ENCODE assay signal across 21 cellular contexts in the genomic region with DNA sequence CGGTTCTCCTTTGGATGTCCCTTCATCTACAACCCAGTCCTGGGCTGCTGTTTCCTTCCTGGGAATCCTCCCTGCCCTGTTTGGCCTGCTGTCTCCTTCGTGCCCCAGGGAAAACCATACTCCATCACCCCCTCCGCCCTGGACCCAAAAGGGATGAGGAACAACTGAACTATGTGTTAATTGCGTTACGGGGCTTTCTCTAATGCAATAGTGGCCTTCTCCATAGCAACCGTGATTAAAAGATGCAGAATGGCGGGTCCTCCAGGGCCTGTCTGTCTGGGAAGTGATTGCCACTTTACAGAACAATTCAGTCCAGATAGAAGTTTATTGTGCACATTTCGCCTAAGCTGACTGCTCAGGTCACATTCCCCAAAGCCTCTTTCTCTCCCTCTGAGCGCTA.
DNase-seq lines count a peak whose midpoint lies in the region; ATAC-seq and TF ChIP-seq lines count a peak whose summit lies in the region.
"Had no signal": no experiment of that assay in that cellular context is flagged by ENCODE, and none has a peak within 500 bp of the region (broad histone marks: within the 10 kb centered on the region; RNA-seq: fewer than 3 reads in every experiment).

No MANE protein-coding gene starts in this region.

- peak overlapping the region; percentile 64 for H3K27ac Mint-ChIP-seq in dendritic cell treated with granulocyte-macrophage colony-stimulating factor and Interleukin-4, amounts not matched to agents 40 ng/mL and 50 ng/mL, for 4 days
- no peak overlapping the region for H3K27ac Mint-ChIP-seq in CD8-positive, alpha-beta T cell
- H3K27ac Mint-ChIP-seq: activated naive CD8-positive, alpha-beta T cell; CD8-positive, alpha-beta memory T cell; stimulated activated naive B cell treated with anti-CD40 and anti-IgM and Interleukin-4, amounts not matched to agents 10 μg/mL and 1 μg/mL and 100 μg/mL, for 72 hours had no signal

- H3K36me3 Mint-ChIP-seq in dendritic cell treated with granulocyte-macrophage colony-stimulating factor and Interleukin-4, amounts not matched to agents 40 ng/mL and 50 ng/mL, for 4 days (ENCODE audit: low read depth) = no peaks in the 10 kb centered on the region
- no peaks in the 10 kb centered on the region for H3K36me3 Mint-ChIP-seq in CD8-positive, alpha-beta T cell
- H3K36me3 Mint-ChIP-seq: activated naive CD8-positive, alpha-beta T cell; CD8-positive, alpha-beta memory T cell; stimulated activated naive B cell treated with anti-CD40 and anti-IgM and Interleukin-4, amounts not matched to agents 10 μg/mL and 1 μg/mL and 100 μg/mL, for 72 hours had no signal

- POLR2A ChIA-PET in CD8-positive, alpha-beta T cell (lab: Charles Lee) = no interaction called here

- H3K36me3 ChIP-seq in iPS-15b (ENCODE audit: control insufficient read depth, insufficient read depth, low read length) = no peaks in the 10 kb centered on the region
- no peaks in the 10 kb centered on the region for H3K36me3 ChIP-seq in CD8-positive, alpha-beta T cell (ENCODE audit: insufficient read depth, low read length)
- H3K36me3 ChIP-seq: gastrocnemius medialis, upper lobe of right lung had no signal

- CTCF ChIA-PET in CD8-positive, alpha-beta T cell (lab: Charles Lee) = no interaction called here

- H3K9me3 ChIP-seq in iPS-15b (ENCODE audit: control insufficient read depth, insufficient read depth, low read length) = no peaks in the 10 kb centered on the region
- no peaks in the 10 kb centered on the region for H3K9me3 ChIP-seq in CD8-positive, alpha-beta T cell (ENCODE audit: low read length)
- H3K9me3 ChIP-seq: gastrocnemius medialis had no signal

- no peak overlapping the region for H3K27ac ChIP-seq in CD8-positive, alpha-beta T cell (ENCODE audit: low read depth, low read length)
- H3K27ac ChIP-seq: gastrocnemius medialis, RWPE1, upper lobe of right lung had no signal

- H3K9ac ChIP-seq in iPS-15b (ENCODE audit: low read depth, low read length) = no peak overlapping the region

- H3K4me1 ChIP-seq in iPS-15b (ENCODE audit: control insufficient read depth, insufficient read depth, low read length) = peaks cover 26% of the 10 kb centered on the region
- H3K4me1 ChIP-seq in CD8-positive, alpha-beta T cell (ENCODE audit: insufficient read depth, low read length) = no peaks in the 10 kb centered on the region
- H3K4me1 ChIP-seq: upper lobe of right lung had no signal

- H3K4me1 Mint-ChIP-seq in dendritic cell treated with granulocyte-macrophage colony-stimulating factor and Interleukin-4, amounts not matched to agents 40 ng/mL and 50 ng/mL, for 4 days (ENCODE audit: low read depth) = peaks cover 6% of the 10 kb centered on the region
- no peaks in the 10 kb centered on the region for H3K4me1 Mint-ChIP-seq in CD8-positive, alpha-beta T cell (ENCODE audit: low read depth)
- H3K4me1 Mint-ChIP-seq: CD8-positive, alpha-beta memory T cell; stimulated activated naive B cell treated with anti-CD40 and anti-IgM and Interleukin-4, amounts not matched to agents 10 μg/mL and 1 μg/mL and 100 μg/mL, for 72 hours had no signal

- no peaks in the 10 kb centered on the region for H3K27me3 ChIP-seq in iPS-15b (ENCODE audit: control insufficient read depth, insufficient read depth, low read length)
- no peaks in the 10 kb centered on the region for H3K27me3 ChIP-seq in CD8-positive, alpha-beta T cell (ENCODE audit: insufficient read depth, low read length)

- peak overlapping the region; percentile 48 for H3K4me3 Mint-ChIP-seq in dendritic cell treated with granulocyte-macrophage colony-stimulating factor and Interleukin-4, amounts not matched to agents 40 ng/mL and 50 ng/mL, for 4 days
- no peak overlapping the region for H3K4me3 Mint-ChIP-seq in CD8-positive, alpha-beta T cell
- H3K4me3 Mint-ChIP-seq: activated naive CD8-positive, alpha-beta T cell; CD8-positive, alpha-beta memory T cell; stimulated activated naive B cell treated with anti-CD40 and anti-IgM and Interleukin-4, amounts not matched to agents 10 μg/mL and 1 μg/mL and 100 μg/mL, for 72 hours had no signal

- no peaks in the 10 kb centered on the region for H3K9me3 Mint-ChIP-seq in dendritic cell treated with granulocyte-macrophage colony-stimulating factor and Interleukin-4, amounts not matched to agents 40 ng/mL and 50 ng/mL, for 4 days
- no peaks in the 10 kb centered on the region for H3K9me3 Mint-ChIP-seq in CD8-positive, alpha-beta T cell
- H3K9me3 Mint-ChIP-seq: CD8-positive, alpha-beta memory T cell had no signal

- peak overlapping the region; percentile 14 for H3K4me3 ChIP-seq in iPS-15b (ENCODE audit: low read depth, low read length)
- H3K4me3 ChIP-seq in CD8-positive, alpha-beta T cell (ENCODE audit: low read depth, low read length) = no peak overlapping the region
- H3K4me3 ChIP-seq: gastrocnemius medialis, GM12878, upper lobe of right lung had no signal

- peaks cover 23% of the 10 kb centered on the region for H3K27me3 Mint-ChIP-seq in dendritic cell treated with granulocyte-macrophage colony-stimulating factor and Interleukin-4, amounts not matched to agents 40 ng/mL and 50 ng/mL, for 4 days
- peaks cover 12% of the 10 kb centered on the region for H3K27me3 Mint-ChIP-seq in CD8-positive, alpha-beta T cell (ENCODE audit: low read depth)

- TF ChIP-seq CTCF in CD8-positive, alpha-beta T cell (IDR thresholded peaks at IDR 0.05) = no peak

- ATAC-seq in Right ventricle myocardium inferior (peak; percentile 72), HG03442 (IDR thresholded peaks at IDR 0.05; ENCODE audit: unreplicated experiment) (no peak), GM18517 (IDR thresholded peaks at IDR 0.05; ENCODE audit: unreplicated experiment) (no peak)
- no peak for ATAC-seq in CD8-positive, alpha-beta T cell
- ATAC-seq: GM12878; stimulated activated naive B cell treated with anti-CD40 and anti-IgM and Interleukin-4, amounts not matched to agents 10 μg/mL and 1 μg/mL and 100 μg/mL, for 72 hours; upper lobe of right lung had no signal

- DNase-seq in Right ventricle myocardium inferior (ENCODE audit: missing footprints) (no peak), cardiac septum (ENCODE audit: low spot score) (no peak), NCI-H1694 (lab: John Stamatoyannopoulos, UW) (no peak)
- DNase-seq in CD8-positive, alpha-beta T cell = no peak
- DNase-seq: activated CD4-positive, alpha-beta T cell treated with anti-CD3 and anti-CD28 coated beads for 4 hours; CD8-positive, alpha-beta memory T cell; central memory CD4-positive, alpha-beta T cell; gastrocnemius medialis; midbrain; MM.1S; NCI-H2029; small intestine; stimulated activated naive B cell treated with anti-CD40 and anti-IgM and Interleukin-4, amounts not matched to agents 10 μg/mL and 1 μg/mL and 100 μg/mL, for 72 hours; upper lobe of right lung had no signal

- intact Hi-C loops in Right ventricle myocardium inferior (cut with DNase I) (no loop called here), cardiac septum (cut with DNase I) (no loop called here)
- intact Hi-C loops in dendritic cell treated with granulocyte-macrophage colony-stimulating factor and Interleukin-4, amounts not matched to agents 40 ng/mL and 50 ng/mL, for 4 days (cut with micrococcal nuclease) = no loop called here
- intact Hi-C loops in CD8-positive, alpha-beta T cell (cut with DNase I, micrococcal nuclease) = no loop called here
